Comparison of ENCODE assay signal across 28 cellular contexts in genomic region chr4:137455647-137456321, GRCh38.
DNase-seq lines count a peak whose midpoint lies in the region; ATAC-seq, FAIRE-seq and TF ChIP-seq lines count a peak whose summit lies in the region.
"Had no signal": no experiment of that assay in that cellular context is flagged by ENCODE, and none has a peak within 500 bp of the region (broad histone marks: within the 10 kb centered on the region; RNA-seq: fewer than 3 reads in every experiment).

No MANE protein-coding gene starts in this region.

- H2AK5ac ChIP-seq in trophoblast cell (ENCODE audit: low read length), result no peak overlapping the region

- TF ChIP-seq CTCF in endothelial cell of umbilical vein (IDR thresholded peaks at IDR 0.05; ENCODE audit: extremely low read depth in 1 of 2, insufficient read depth in 1 of 2, low read depth in 1 of 2, low read length in 2 of 2), result no peak

- H3K9me3 ChIP-seq in endothelial cell of umbilical vein (replicated peaks; ENCODE audit: control insufficient read depth, insufficient read depth, low read length) (no peaks in the 10 kb centered on the region), trophoblast cell (ENCODE audit: insufficient read depth, low read depth, low read length) (no peaks in the 10 kb centered on the region)
- H3K9me3 ChIP-seq: BE2C, SJSA1 had no signal

- H2AFZ ChIP-seq in ACC112 (ENCODE audit: low read length, unreplicated experiment), result peak overlapping the region; percentile 46
- H2AFZ ChIP-seq in endothelial cell of umbilical vein (ENCODE audit: low read depth, low read length), result no peak overlapping the region
- no peak overlapping the region for H2AFZ ChIP-seq in trophoblast cell (ENCODE audit: insufficient read depth, low read length, poor library complexity)
- H2AFZ ChIP-seq: PC-9 had no signal

- H3K4me1 ChIP-seq in ACC112 (ENCODE audit: control insufficient read depth, insufficient read depth, low read length, unreplicated experiment) (no peaks in the 10 kb centered on the region), endothelial cell of umbilical vein (ENCODE audit: control insufficient read depth, extremely low read depth, insufficient read depth, low read length) (no peaks in the 10 kb centered on the region), trophoblast cell (ENCODE audit: control insufficient read depth in 1 of 2, insufficient read depth in 2 of 2, low read length in 2 of 2) (peaks cover 3 to 4% of the 10 kb centered on the region in 2 experiments)
- H3K4me1 ChIP-seq: BE2C, SJSA1 had no signal

- CTCF ChIA-PET in endothelial cell of umbilical vein (lab: Charles Lee), result no interaction called here

- POLR2A ChIA-PET in endothelial cell of umbilical vein (lab: Charles Lee), result no interaction called here

- H3K27ac ChIP-seq in ACC112 (ENCODE audit: low read depth, low read length) (no peak overlapping the region), endothelial cell of umbilical vein (ENCODE audit: insufficient read depth, low read depth, low read length) (no peak overlapping the region), trophoblast cell (ENCODE audit: low read depth, low read length) (no peak overlapping the region)
- H3K27ac ChIP-seq: 22Rv1, HL-60, PC-9, SJSA1 had no signal

- H3K4me2 ChIP-seq in endothelial cell of umbilical vein (ENCODE audit: insufficient read depth, low read length) (no peak overlapping the region), trophoblast cell (ENCODE audit: low read length) (no peak overlapping the region)
- H3K4me2 ChIP-seq: PC-9 had no signal

- no peaks in the 10 kb centered on the region for H3K9me1 ChIP-seq in endothelial cell of umbilical vein (replicated peaks; ENCODE audit: control insufficient read depth, extremely low read depth, insufficient read depth, low read length)

- FAIRE-seq in endothelial cell of umbilical vein (lab: Jason Lieb, UNC), result peak; percentile 43

- H3K79me2 ChIP-seq in ACC112 (ENCODE audit: control insufficient read depth, insufficient read depth, low read length, unreplicated experiment) (no peaks in the 10 kb centered on the region), endothelial cell of umbilical vein (ENCODE audit: control insufficient read depth, insufficient read depth, low read length) (no peaks in the 10 kb centered on the region), trophoblast cell (ENCODE audit: control insufficient read depth, insufficient read depth, low read length, poor library complexity) (no peaks in the 10 kb centered on the region)

- ATAC-seq in HG03432 (IDR thresholded peaks at IDR 0.05; ENCODE audit: unreplicated experiment), result peak; percentile 51
- ATAC-seq in HG03460 (IDR thresholded peaks at IDR 0.05; ENCODE audit: unreplicated experiment), result no peak
- ATAC-seq: Right ventricle myocardium inferior had no signal

- no peak overlapping the region for H3K14ac ChIP-seq in trophoblast cell (ENCODE audit: low read length)

- no peak overlapping the region for H3K18ac ChIP-seq in trophoblast cell (ENCODE audit: low read length)

- no peak overlapping the region for H3K23ac ChIP-seq in trophoblast cell (ENCODE audit: low read length)

- no peak overlapping the region for H4K12ac ChIP-seq in trophoblast cell (ENCODE audit: low read depth, low read length)

- no peak overlapping the region for H3K4ac ChIP-seq in trophoblast cell (ENCODE audit: low read depth, low read length)

- no peaks in the 10 kb centered on the region for H3K27me3 ChIP-seq in ACC112 (ENCODE audit: insufficient read depth, low read length)
- H3K27me3 ChIP-seq in endothelial cell of umbilical vein (ENCODE audit: control insufficient read depth in 2 of 2, insufficient read depth in 2 of 2, low read length in 2 of 2), result no peaks in the 10 kb centered on the region
- H3K27me3 ChIP-seq in trophoblast cell (ENCODE audit: insufficient read depth, low read length), result no peaks in the 10 kb centered on the region
- H3K27me3 ChIP-seq: BE2C, SJSA1 had no signal

- DNase-seq in endothelial cell of umbilical vein (ENCODE audit: low read depth, low spot score) (no peak), trophoblast cell (peak; percentile 4 to 36), NCI-H2107 (lab: John Stamatoyannopoulos, UW) (no peak)
- DNase-seq in stimulated activated CD4-positive, alpha-beta T cell treated with anti-CD3 and anti-CD28 coated beads, Interleukin-12 subunit alpha, Interleukin-12 subunit beta, amount 100 ng/mL, for 4 hours, result no peak
- DNase-seq: ACHN; BE2C; CD8-positive, alpha-beta memory T cell; DMS 273 treated with DMSO at 0.1 percent for 48 hours; DMS79; EL; GF-D8; H9; HFFc6; NCI-H1105; NCI-H1436 treated with DMSO at 0.1 percent for 48 hours; NCI-H1930; NCI-H446; NCI-H524 treated with DMSO at 0.1 percent for 48 hours; NCI-H774; NK-92 treated with Interleukin-12 subunit alpha and Interleukin-12 subunit beta, amount 100 ng/mL, for 24 hours; PC-9 had no signal

- dilution Hi-C loops in endothelial cell of umbilical vein (cut with MboI; ENCODE audit: extremely low pct_ligation_motif_present, low sequenced_read_pairs), result no loop called here

- H2BK12ac ChIP-seq in trophoblast cell (ENCODE audit: low read length), result no peak overlapping the region

- H3K79me1 ChIP-seq in trophoblast cell (ENCODE audit: low read length), result no peaks in the 10 kb centered on the region

- no peaks in the 10 kb centered on the region for H4K20me1 ChIP-seq in endothelial cell of umbilical vein (replicated peaks; ENCODE audit: control insufficient read depth, extremely low read depth, insufficient read depth, low read length)

- H3K9ac ChIP-seq in endothelial cell of umbilical vein (replicated peaks; ENCODE audit: extremely low read depth, insufficient read depth, low read length) (no peak overlapping the region), trophoblast cell (ENCODE audit: low read length) (no peak overlapping the region)

- intact Hi-C loops in endothelial cell of umbilical vein (cut with micrococcal nuclease), result loop anchor here (10.0 kb wide), 1 partner anchor 141 kb away; no protein-coding TSS in a partner anchor

- no peak overlapping the region for H4K8ac ChIP-seq in trophoblast cell (ENCODE audit: low read depth, low read length)

- H3K36me3 ChIP-seq in ACC112 (ENCODE audit: insufficient read depth, low read length), result no peaks in the 10 kb centered on the region
- H3K36me3 ChIP-seq in endothelial cell of umbilical vein (ENCODE audit: control insufficient read depth in 2 of 2, extremely low read depth in 1 of 2, insufficient read depth in 2 of 2, low read length in 2 of 2), result no peaks in the 10 kb centered on the region
- no peaks in the 10 kb centered on the region for H3K36me3 ChIP-seq in trophoblast cell (ENCODE audit: control insufficient read depth in 1 of 2, insufficient read depth in 2 of 2, low read length in 2 of 2)
- H3K36me3 ChIP-seq: BE2C, SJSA1 had no signal

- no TSS peak for BruUV-seq in endothelial cell of umbilical vein (replicated peaks; lab: Mats Ljungman, UMichigan)

- no peak for TF ChIP-seq POLR2A in endothelial cell of umbilical vein (IDR thresholded peaks at IDR 0.05; ENCODE audit: low read depth, low read length)

- H2BK5ac ChIP-seq in trophoblast cell (ENCODE audit: low read depth, low read length, poor library complexity), result no peak overlapping the region

- H3K4me3 ChIP-seq in ACC112 (ENCODE audit: low read depth, low read length) (no peak overlapping the region), endothelial cell of umbilical vein (replicated peaks in 1 of 3; ENCODE audit: insufficient read depth in 1 of 3, low read depth in 1 of 3, low read length in 3 of 3) (no peak overlapping the region), trophoblast cell (ENCODE audit: low read depth, low read length) (no peak overlapping the region)
- H3K4me3 ChIP-seq: PC-9, SJSA1 had no signal

- H2BK120ac ChIP-seq in trophoblast cell (ENCODE audit: insufficient read depth, low read length, poor library complexity), result no peak overlapping the region

- no peak overlapping the region for H4K91ac ChIP-seq in trophoblast cell (ENCODE audit: low read depth, low read length)

- WGBS in trophoblast cell (ENCODE audit: extremely low coverage, insufficient coverage, insufficient read length), result no CpG with 5 or more reads among the region's 5 CpGs

TF ChIP-seq in endothelial cell of umbilical vein, 7 proteins besides CTCF, POLR2A, EP300 and RAD21:
- TF ChIP-seq MYC (IDR thresholded peaks at IDR 0.05; ENCODE audit: low read depth, low read length), result no peak
- TF ChIP-seq FOS (IDR thresholded peaks at IDR 0.05; ENCODE audit: borderline replicate concordance, insufficient read depth, low read length), result no peak
- TF ChIP-seq, protein P1, sequence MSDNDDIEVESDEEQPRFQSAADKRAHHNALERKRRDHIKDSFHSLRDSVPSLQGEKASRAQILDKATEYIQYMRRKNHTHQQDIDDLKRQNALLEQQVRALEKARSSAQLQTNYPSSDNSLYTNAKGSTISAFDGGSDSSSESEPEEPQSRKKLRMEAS (IDR thresholded peaks at IDR 0.05; ENCODE audit: insufficient read depth, insufficient read length), result no peak
- no peak for TF ChIP-seq POLR2AphosphoS5 (IDR thresholded peaks at IDR 0.05; ENCODE audit: insufficient read depth, low read depth, low read length)
- TF ChIP-seq EZH2 (IDR thresholded peaks at IDR 0.05; ENCODE audit: borderline replicate concordance, low read depth, low read length, severe bottlenecking), result no peak
- no peak for TF ChIP-seq JUN (IDR thresholded peaks at IDR 0.05; ENCODE audit: borderline replicate concordance, insufficient read depth, insufficient read length, low read depth)
- no peak for TF ChIP-seq GATA2 (IDR thresholded peaks at IDR 0.05; ENCODE audit: insufficient read depth, insufficient read length, low read depth, low read length)

Comparison
In these comparisons a context has a peak if more than half of its experiments do, and no peak if none do; other contexts are left out.
1. DNase-seq: peak in trophoblast cell (2 of 2); none in endothelial cell of umbilical vein (single experiment), NCI-H2107 (single experiment) and stimulated activated CD4-positive, alpha-beta T cell treated with anti-CD3 and anti-CD28 coated beads, Interleukin-12 subunit alpha, Interleukin-12 subunit beta, amount 100 ng/mL, for 4 hours (single experiment).